In the genomic region with DNA sequence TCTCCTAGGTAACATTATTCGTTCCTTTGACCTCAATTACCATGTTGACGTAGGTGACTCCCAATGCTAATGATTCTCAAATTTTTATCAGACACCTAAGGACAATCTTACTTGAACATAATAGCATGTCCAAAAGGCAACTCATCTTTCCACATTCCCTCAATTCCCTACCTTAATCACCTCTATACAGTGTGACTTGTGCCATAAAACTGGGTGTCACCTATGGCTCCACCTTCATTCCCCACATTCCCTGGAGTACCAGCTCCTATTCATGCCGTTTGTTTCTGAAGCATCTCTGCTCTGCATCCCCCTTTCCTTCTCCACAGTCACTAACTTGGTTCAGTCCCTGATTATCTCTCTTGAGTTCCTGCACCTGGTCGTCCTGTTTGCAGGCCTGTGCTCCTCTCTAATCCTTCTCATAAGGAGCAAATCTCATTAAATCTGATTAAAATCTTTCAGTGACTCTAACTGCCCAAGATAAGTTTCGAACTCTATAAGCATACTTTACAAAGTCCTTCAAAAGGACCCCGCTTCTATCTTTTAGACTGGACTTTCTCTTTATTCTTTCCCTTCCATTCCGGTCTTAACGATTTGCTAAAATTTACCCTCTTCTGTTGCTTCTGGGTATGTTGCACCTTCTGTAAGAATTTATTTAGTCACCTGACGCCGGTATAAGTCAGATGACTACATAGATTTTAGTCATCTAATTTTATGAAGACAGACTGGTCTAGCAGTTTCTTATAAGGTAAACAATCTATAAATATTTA, we compare ENCODE assay signal across 22 cellular contexts.
DNase-seq lines count a peak whose midpoint lies in the region; ATAC-seq, FAIRE-seq and TF ChIP-seq lines count a peak whose summit lies in the region.
"Had no signal": no experiment of that assay in that cellular context is flagged by ENCODE, and none has a peak within 500 bp of the region (broad histone marks: within the 10 kb centered on the region; RNA-seq: fewer than 3 reads in every experiment).

No MANE protein-coding gene starts in this region.

- H3K18ac ChIP-seq in H1 (ENCODE audit: extremely low read depth, low read length), result no peak overlapping the region

- H2BK15ac ChIP-seq in H1 (ENCODE audit: low read length), result no peak overlapping the region

- intact Hi-C loops in Calu3 (cut with micrococcal nuclease; ENCODE audit: unreplicated experiment), result no loop called here

- ATAC-seq in HG02610 (IDR thresholded peaks at IDR 0.05; ENCODE audit: unreplicated experiment), result no peak
- ATAC-seq: T-cell had no signal

- no peak overlapping the region for H3K14ac ChIP-seq in H1 (ENCODE audit: insufficient read length)

- H3K27ac ChIP-seq in H1 (ENCODE audit: low read depth, low read length), result no peak overlapping the region
- peak overlapping the region; percentile 71 for H3K27ac ChIP-seq in neutrophil
- no peak overlapping the region for H3K27ac ChIP-seq in brain microvascular endothelial cell
- H3K27ac ChIP-seq: upper lobe of left lung had no signal

- no peak overlapping the region for H3K56ac ChIP-seq in H1 (replicated peaks; ENCODE audit: insufficient read length, low read depth, low read length)

- WGBS in H1 (ENCODE audit: extremely low coverage in 1 of 2, insufficient coverage in 1 of 2, insufficient read length in 1 of 2, insufficient replicate concordance in 2 of 2, low coverage in 1 of 2, low lambda C conversion rate in 2 of 2, missing lambda C conversion rate in 1 of 2), 2 experiments, result 82% methylated on average over 10 of the region's 10 CpGs; no CpG with 5 or more reads in 1 of the 2 experiments

- no peak overlapping the region for H2BK12ac ChIP-seq in H1 (ENCODE audit: low read depth, low read length)

- H2AFZ ChIP-seq in H1 (ENCODE audit: low read length), result no peak overlapping the region

- no TSS peak for BruUV-seq in Calu3 (replicated peaks; lab: Mats Ljungman, UMichigan)

- H3K4me3 ChIP-seq in H1 (ENCODE audit: extremely low read depth in 1 of 4, insufficient read depth in 2 of 4, low read depth in 3 of 4, low read length in 4 of 4) (no peak overlapping the region), neutrophil (ENCODE audit: low read depth in 1 of 2, low read length in 1 of 2) (no peak overlapping the region), brain microvascular endothelial cell (ENCODE audit: low read depth, low read length) (no peak overlapping the region)
- H3K4me3 ChIP-seq: upper lobe of left lung had no signal

- H2BK120ac ChIP-seq in H1 (replicated peaks; ENCODE audit: low read depth, low read length), result no peak overlapping the region

- no peak overlapping the region for H3K4ac ChIP-seq in H1 (replicated peaks; ENCODE audit: insufficient read length, low read depth, low read length)

- H2BK5ac ChIP-seq in H1 (ENCODE audit: low read depth, low read length), result no peak overlapping the region

- no peak overlapping the region for H3K23ac ChIP-seq in H1 (ENCODE audit: insufficient read length)

- DNase-seq in Calu3 (no peak), M059J (ENCODE audit: low read depth) (peak; percentile 6), H1 (ENCODE audit: low read depth in 1 of 2, low spot score in 2 of 2) (no peak), NCI-H1105 treated with DMSO at 0.1 percent for 48 hours (lab: John Stamatoyannopoulos, UW) (no peak), brain microvascular endothelial cell (no peak)
- no peak for DNase-seq in activated CD4-positive, alpha-beta T cell treated with anti-CD3 and anti-CD28 coated beads, Interleukin-2, amount 50 U/mL, for 1 hour
- DNase-seq: activated CD8-positive, alpha-beta memory T cell treated with anti-CD3 and anti-CD28 coated beads for 24 hours; activated effector memory CD4-positive, alpha-beta T cell treated with Interleukin-2 at 50 U/mL for 16 hours; cortex of kidney; DMS79; glutamatergic neuron; MM.1S; NCI-H2029; NCI-H748 treated with DMSO at 0.1 percent for 48 hours; stimulated activated CD4-positive, alpha-beta T cell treated with anti-CD3 and anti-CD28 coated beads, Interleukin-4, amount 100 ng/mL, for 24 hours; stimulated activated CD8-positive, alpha-beta memory T cell treated with anti-CD3 and anti-CD28 coated beads, Interleukin-4, amount 100 ng/mL, for 48 hours; T-cell; upper lobe of left lung had no signal

- H2BK20ac ChIP-seq in H1 (ENCODE audit: low read length), result 0 out of 2 replicates have a peak overlapping the region, but pooled peaks have one; percentile 51

- peaks cover 22% of the 10 kb centered on the region for H3K36me3 Mint-ChIP-seq in Calu3 (ENCODE audit: insufficient read depth, unreplicated experiment)

- H2AK5ac ChIP-seq in H1 (ENCODE audit: low read depth, low read length), result no peak overlapping the region

- no peak overlapping the region; a peak in 1 of 4 replicates for H3K4me2 ChIP-seq in H1 (ENCODE audit: insufficient read depth in 1 of 2, low read depth in 2 of 2, low read length in 2 of 2)

- TF ChIP-seq RAD21 in H1 (IDR thresholded peaks at IDR 0.05 in 1 of 2, conservative IDR thresholded peaks at IDR 0.05 in 1 of 2; ENCODE audit: low read depth in 2 of 2, low read length in 2 of 2), result no peak

- H3K27me3 Mint-ChIP-seq in Calu3 (ENCODE audit: unreplicated experiment), result no peaks in the 10 kb centered on the region

- H3K4me1 ChIP-seq in H1 (replicated peaks in 1 of 4; ENCODE audit: control insufficient read depth in 3 of 4, insufficient read depth in 4 of 4, low read length in 3 of 4) (peaks cover 3 to 17% (median 10%) of the 10 kb centered on the region in 4 experiments; a peak in 5 of 7 replicates), neutrophil (ENCODE audit: control insufficient read depth in 1 of 2, insufficient read depth in 1 of 2, low read depth in 1 of 2, low read length in 1 of 2) (peaks cover 52 to 63% of the 10 kb centered on the region in 2 experiments)

- peaks cover 9% of the 10 kb centered on the region for H3K23me2 ChIP-seq in H1 (ENCODE audit: low read depth, low read length)

- H3K79me2 ChIP-seq in H1 (ENCODE audit: control insufficient read depth in 1 of 2, insufficient read depth in 2 of 2, low read length in 2 of 2), result peaks cover 0 to 53% of the 10 kb centered on the region in 2 experiments; a peak in 3 of 4 replicates

- H4K20me1 ChIP-seq in H1 (replicated peaks in 1 of 2; ENCODE audit: control insufficient read depth in 1 of 2, insufficient read depth in 2 of 2, low read length in 2 of 2), result peaks cover 0 to 1% of the 10 kb centered on the region in 2 experiments

- FAIRE-seq in H1 (lab: Jason Lieb, UNC), result no peak
- FAIRE-seq: RCC 7860 had no signal

- no peak for TF ChIP-seq POLR2A in H1 (IDR thresholded peaks at IDR 0.05; ENCODE audit: control extremely low read depth in 1 of 2, low read depth in 2 of 2, low read length in 2 of 2)

- TF ChIP-seq CTCF in Calu3 (IDR thresholded peaks at IDR 0.05; ENCODE audit: unreplicated experiment), result no peak
- no peak for TF ChIP-seq CTCF in H1 (IDR thresholded peaks at IDR 0.05; ENCODE audit: control extremely low read depth in 1 of 3, insufficient read depth in 1 of 3, low read depth in 1 of 3, low read length in 3 of 3)
- TF ChIP-seq CTCF in neutrophil (IDR thresholded peaks at IDR 0.05), result no peak
- TF ChIP-seq CTCF in brain microvascular endothelial cell (IDR thresholded peaks at IDR 0.05; ENCODE audit: low read depth, low read length, missing control alignments), result no peak

- peaks cover 6% of the 10 kb centered on the region for H3K79me1 ChIP-seq in H1 (ENCODE audit: low read depth, low read length)

- H3K4me3 Mint-ChIP-seq in Calu3 (ENCODE audit: low read depth, unreplicated experiment), result peak overlapping the region; percentile 98
- H3K4me3 Mint-ChIP-seq: CD14-positive monocyte, T-cell had no signal

- no peak overlapping the region for H4K5ac ChIP-seq in H1 (ENCODE audit: insufficient read length, low read depth, low read length)

- H3K9ac ChIP-seq in H1 (replicated peaks in 1 of 4; ENCODE audit: extremely low read depth in 1 of 4, low read depth in 3 of 4, low read length in 3 of 4), result no peak overlapping the region

- H4K91ac ChIP-seq in H1 (replicated peaks; ENCODE audit: insufficient read length, low read length), result no peak overlapping the region

- peak overlapping the region; percentile 13 for H3K27ac Mint-ChIP-seq in Calu3 (ENCODE audit: unreplicated experiment)
- H3K27ac Mint-ChIP-seq: T-cell had no signal

- H3K27me3 ChIP-seq in H1 (replicated peaks in 1 of 4; ENCODE audit: control insufficient read depth in 3 of 4, extremely low read depth in 1 of 4, insufficient read depth in 3 of 4, low read length in 3 of 4) (no peaks in the 10 kb centered on the region), neutrophil (no peaks in the 10 kb centered on the region), brain microvascular endothelial cell (replicated peaks) (no peaks in the 10 kb centered on the region)
- H3K27me3 ChIP-seq: upper lobe of left lung had no signal

- H4K8ac ChIP-seq in H1 (ENCODE audit: extremely low read depth, insufficient read depth, low read length), result no peak overlapping the region

- peaks cover 38% of the 10 kb centered on the region for H3K4me1 Mint-ChIP-seq in Calu3 (ENCODE audit: low read depth, unreplicated experiment)

- in situ Hi-C loops in brain microvascular endothelial cell (cut with HindIII; ENCODE audit: low pct_ligation_motif_present, low sequenced_read_pairs), result no loop called here

- no peaks in the 10 kb centered on the region for H3K9me3 Mint-ChIP-seq in Calu3 (ENCODE audit: low read depth, unreplicated experiment)

- CTCF ChIA-PET in Calu3 (lab: Charles Lee) (interaction anchor here (0.6 to 1.4 kb wide), 2 partner anchors 54 to 57 kb away, joined by 4 to 8 read pairs; no protein-coding TSS in a partner anchor), H1 (lab: Charles Lee; ENCODE audit: partially characterized antibody) (interaction anchor here (0.6 to 1.6 kb wide), 4 partner anchors 40 to 256 kb away, joined by 3 to 4 read pairs (median 4); no protein-coding TSS in a partner anchor)

- H3K9me3 ChIP-seq in H1 (ENCODE audit: insufficient read depth in 2 of 2, low read depth in 1 of 2, low read length in 1 of 2), result no peaks in the 10 kb centered on the region
- H3K9me3 ChIP-seq in neutrophil, result no peaks in the 10 kb centered on the region
- H3K9me3 ChIP-seq: upper lobe of left lung had no signal

- H3K36me3 ChIP-seq in H1 (ENCODE audit: control insufficient read depth in 2 of 4, insufficient read depth in 4 of 4, low read length in 3 of 4), result no peaks in the 10 kb centered on the region
- H3K36me3 ChIP-seq in neutrophil, result no peaks in the 10 kb centered on the region
- no peaks in the 10 kb centered on the region for H3K36me3 ChIP-seq in brain microvascular endothelial cell (replicated peaks)
- H3K36me3 ChIP-seq: upper lobe of left lung had no signal

- TF ChIP-seq EP300 in H1 (IDR thresholded peaks at IDR 0.05; ENCODE audit: borderline replicate concordance in 1 of 2, low read depth in 2 of 2, low read length in 2 of 2), result no peak

- POLR2A ChIA-PET in H1 (lab: Charles Lee; ENCODE audit: partially characterized antibody), result interaction anchor here (0.6 to 2.0 kb wide), 3 partner anchors 10 to 130 kb away, joined by 3 to 9 read pairs (median 4); partner anchors contain the start of gene CABYR

TF ChIP-seq in H1, 55 proteins besides CTCF, POLR2A, EP300 and RAD21 (continues in another document):
- TF ChIP-seq BACH1 (IDR thresholded peaks at IDR 0.05; ENCODE audit: low read length) (no peak), SIX5 (IDR thresholded peaks at IDR 0.05; ENCODE audit: low read depth, low read length) (no peak), RFX5 (IDR thresholded peaks at IDR 0.05; ENCODE audit: borderline replicate concordance, low read depth, low read length) (no peak), SRF (IDR thresholded peaks at IDR 0.05; ENCODE audit: low read depth, low read length) (no peak)
